Comparison of ENCODE assay signal across 13 cellular contexts in the genomic region with DNA sequence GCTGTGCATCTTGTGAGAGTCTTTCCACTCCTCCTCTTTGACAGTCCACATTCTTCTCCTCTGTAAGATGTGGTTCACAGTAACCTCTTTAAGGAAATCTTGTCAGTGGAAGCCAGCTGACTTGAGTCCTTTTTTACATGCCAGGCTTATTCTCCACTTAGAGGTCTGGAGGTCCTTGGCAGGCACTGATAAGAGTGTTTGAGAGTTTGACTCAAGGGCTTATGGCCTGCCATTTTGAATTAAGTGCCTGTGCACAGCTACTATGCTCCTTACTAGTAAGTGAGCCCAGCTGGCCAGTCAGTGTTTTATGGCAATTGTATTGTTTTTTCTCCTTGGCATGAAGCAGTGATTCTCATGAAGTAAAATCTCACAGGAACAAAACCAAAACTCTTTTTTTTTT.
"Had no signal": no experiment of that assay in that cellular context is flagged by ENCODE, and none has a peak within 500 bp of the region (broad histone marks: within the 10 kb centered on the region; RNA-seq: fewer than 3 reads in every experiment).

No MANE protein-coding gene starts in this region.

- DNase-seq: activated CD4-positive, alpha-beta T cell treated with anti-CD3 and anti-CD28 coated beads, Interleukin-2, amount 50 U/mL, for 48 hours; central memory CD4-positive, alpha-beta T cell; esophagus squamous epithelium; foreskin melanocyte; head of caudate nucleus; left cardiac atrium; mammary epithelial cell; retina; SK-N-SH; T-helper 1 cell; T1000 had no signal

- H3K27ac Mint-ChIP-seq: stimulated activated effector memory CD8-positive, alpha-beta T cell treated with anti-CD3 and anti-CD28 coated beads, Interleukin-12 subunit alpha, Interleukin-12 subunit beta, amount 100 ng/mL, for 72 hours had no signal

- H3K9me3 Mint-ChIP-seq: naive thymus-derived CD8-positive, alpha-beta T cell; stimulated activated effector memory CD8-positive, alpha-beta T cell treated with anti-CD3 and anti-CD28 coated beads, Interleukin-12 subunit alpha, Interleukin-12 subunit beta, amount 100 ng/mL, for 72 hours had no signal

- H3K4me3 Mint-ChIP-seq: naive thymus-derived CD8-positive, alpha-beta T cell; stimulated activated effector memory CD8-positive, alpha-beta T cell treated with anti-CD3 and anti-CD28 coated beads, Interleukin-12 subunit alpha, Interleukin-12 subunit beta, amount 100 ng/mL, for 72 hours had no signal

- ATAC-seq: naive thymus-derived CD8-positive, alpha-beta T cell; stimulated activated effector memory CD8-positive, alpha-beta T cell treated with anti-CD3 and anti-CD28 coated beads, Interleukin-12 subunit alpha, Interleukin-12 subunit beta, amount 100 ng/mL, for 72 hours had no signal

- H3K27me3 Mint-ChIP-seq: naive thymus-derived CD8-positive, alpha-beta T cell had no signal
